ENCODE assay signal across 7 cellular contexts in genomic region chr17:79800325-79801155, GRCh38. TPM values are rescaled to one million over a fixed set of nuclear protein-coding genes. Genes with fewer than 3 reads are reported as not detected.
DNase-seq lines count a peak whose midpoint lies in the region; ATAC-seq and TF ChIP-seq lines count a peak whose summit lies in the region.

No MANE protein-coding gene starts in this region.

- H3K27ac Mint-ChIP-seq in T-helper 2 cell treated with Interferon-gamma antibody and Interleukin-4, amounts not matched to agents 5 μg/mL and 100 μg/mL, for 36 hours = peak overlapping the region; percentile 76
- no peak overlapping the region for H3K27ac Mint-ChIP-seq in stimulated activated naive CD8-positive, alpha-beta T cell treated with anti-CD3 and anti-CD28 coated beads, Interleukin-15, amount 100 ng/mL, for 72 hours

- no peaks in the 10 kb centered on the region for H3K9me3 Mint-ChIP-seq in T-helper 2 cell treated with Interferon-gamma antibody and Interleukin-4, amounts not matched to agents 5 μg/mL and 100 μg/mL, for 36 hours
- H3K9me3 Mint-ChIP-seq in stimulated activated naive CD8-positive, alpha-beta T cell treated with anti-CD3 and anti-CD28 coated beads, Interleukin-15, amount 100 ng/mL, for 72 hours = no peaks in the 10 kb centered on the region

- peaks cover 26% of the 10 kb centered on the region for H3K4me1 Mint-ChIP-seq in T-helper 2 cell treated with Interferon-gamma antibody and Interleukin-4, amounts not matched to agents 5 μg/mL and 100 μg/mL, for 36 hours (ENCODE audit: low read depth)
- H3K4me1 Mint-ChIP-seq in stimulated activated naive CD8-positive, alpha-beta T cell treated with anti-CD3 and anti-CD28 coated beads, Interleukin-15, amount 100 ng/mL, for 72 hours = peaks cover 77% of the 10 kb centered on the region

- TF ChIP-seq CTCF in fibroblast of villous mesenchyme (IDR thresholded peaks at IDR 0.05; ENCODE audit: insufficient read depth, low read depth, low read length) = no peak

- H3K36me3 Mint-ChIP-seq in T-helper 2 cell treated with Interferon-gamma antibody and Interleukin-4, amounts not matched to agents 5 μg/mL and 100 μg/mL, for 36 hours (ENCODE audit: low read depth) = peaks cover 11% of the 10 kb centered on the region

- DNase-seq in GF-D8 (lab: John Stamatoyannopoulos, UW) (peak; percentile 49), LHCN-M2 (ENCODE audit: low read depth) (peak; percentile 35), fibroblast of villous mesenchyme (ENCODE audit: low read depth) (peak; percentile 39), superior temporal gyrus (ENCODE audit: extremely low spot score) (no peak)
- DNase-seq in T-helper 2 cell treated with Interferon-gamma antibody and Interleukin-4, amounts not matched to agents 5 μg/mL and 100 μg/mL, for 36 hours (ENCODE audit: low spot score) = no peak
- peak; percentile 71 to 80 for DNase-seq in stimulated activated naive CD8-positive, alpha-beta T cell treated with anti-CD3 and anti-CD28 coated beads, Interleukin-15, amount 100 ng/mL, for 72 hours
- no peak for DNase-seq in effector CD8-positive, alpha-beta T cell (lab: John Stamatoyannopoulos, UW)

- H3K4me3 ChIP-seq in fibroblast of villous mesenchyme (ENCODE audit: low read depth, low read length) = no peak overlapping the region

- H3K4me3 Mint-ChIP-seq in T-helper 2 cell treated with Interferon-gamma antibody and Interleukin-4, amounts not matched to agents 5 μg/mL and 100 μg/mL, for 36 hours = peak overlapping the region; percentile 70
- peak overlapping the region; percentile 78 to 80 for H3K4me3 Mint-ChIP-seq in stimulated activated naive CD8-positive, alpha-beta T cell treated with anti-CD3 and anti-CD28 coated beads, Interleukin-15, amount 100 ng/mL, for 72 hours

- peak; percentile 38 for ATAC-seq in stimulated activated naive CD8-positive, alpha-beta T cell treated with anti-CD3 and anti-CD28 coated beads, Interleukin-15, amount 100 ng/mL, for 72 hours

- H3K27me3 Mint-ChIP-seq in T-helper 2 cell treated with Interferon-gamma antibody and Interleukin-4, amounts not matched to agents 5 μg/mL and 100 μg/mL, for 36 hours (ENCODE audit: low read depth) = peaks cover 60% of the 10 kb centered on the region
- H3K27me3 Mint-ChIP-seq in stimulated activated naive CD8-positive, alpha-beta T cell treated with anti-CD3 and anti-CD28 coated beads, Interleukin-15, amount 100 ng/mL, for 72 hours = peaks cover 64% of the 10 kb centered on the region

RNA-seq across cellular contexts. Expression of gene CBX8, which starts 3.7 kb away (rescaled TPM):
- 5.1 and 10.8 TPM in 2 replicates for total RNA-seq in LHCN-M2 (2014; rRNA removed)
- 5.9 TPM for polyA plus RNA-seq in LHCN-M2 (2012)
- total RNA-seq in fibroblast of villous mesenchyme = 3.2 and 4.7 TPM in 2 replicates

RNA-seq across cellular contexts. Expression of gene CBX2, which starts 22.6 kb away (rescaled TPM):
- total RNA-seq in LHCN-M2 (2014; rRNA removed) (6.7 and 6.8 TPM in 2 replicates), fibroblast of villous mesenchyme (0.86 and 1.3 TPM in 2 replicates)
- 4.6 TPM for polyA plus RNA-seq in LHCN-M2 (2012)

RNA-seq across cellular contexts. Expression of gene CBX4, which starts 38.7 kb away (rescaled TPM):
- 18.1 and 18.5 TPM in 2 replicates for total RNA-seq in LHCN-M2 (2014; rRNA removed)
- 8.9 TPM for polyA plus RNA-seq in LHCN-M2 (2012)
- total RNA-seq in fibroblast of villous mesenchyme = 13.0 and 19.0 TPM in 2 replicates

Comparison
In these comparisons a context has a peak if more than half of its experiments do, and no peak if none do; other contexts are left out.
1. DNase-seq: peak in GF-D8 (single experiment), LHCN-M2 (single experiment), fibroblast of villous mesenchyme (single experiment) and stimulated activated naive CD8-positive, alpha-beta T cell treated with anti-CD3 and anti-CD28 coated beads, Interleukin-15, amount 100 ng/mL, for 72 hours (2 of 2); none in T-helper 2 cell treated with Interferon-gamma antibody and Interleukin-4, amounts not matched to agents 5 μg/mL and 100 μg/mL, for 36 hours (single experiment), effector CD8-positive, alpha-beta T cell (single experiment) and superior temporal gyrus (single experiment).